In the genomic region with DNA sequence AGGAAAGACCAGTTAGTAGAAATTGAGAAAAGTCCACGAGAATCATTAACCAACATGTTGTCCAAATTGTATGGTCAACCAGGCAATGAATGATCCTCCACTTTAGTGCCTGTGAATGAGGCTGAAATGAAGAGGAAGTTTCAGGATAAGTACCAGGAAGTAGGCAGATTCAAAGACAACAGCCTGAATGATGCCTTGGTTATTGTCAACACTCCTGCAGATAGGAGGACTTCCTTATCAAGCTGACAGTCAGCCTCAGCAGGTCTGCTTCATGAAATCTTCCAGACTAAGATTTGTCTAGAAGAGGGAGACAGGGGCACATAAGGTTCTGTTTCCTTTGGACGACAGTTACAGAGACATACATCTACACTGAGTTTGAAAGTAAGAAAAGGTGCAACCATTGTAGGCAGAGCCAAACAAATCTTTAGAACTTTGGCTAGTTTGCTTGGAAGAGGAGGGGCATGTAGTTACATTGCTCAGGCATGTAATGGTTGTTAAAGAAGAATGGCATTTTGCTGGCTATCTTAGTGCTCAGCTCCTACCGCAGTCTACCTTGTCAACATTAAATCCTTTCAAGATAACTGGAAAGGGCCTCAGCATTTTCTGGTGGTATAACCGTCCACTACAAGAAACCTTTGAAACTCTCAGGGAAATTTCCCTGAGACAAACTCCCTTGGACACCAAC, we compare ENCODE assay signal across 1 cellular context.
TF ChIP-seq lines count a peak whose summit lies in the region.

No MANE protein-coding gene starts in this region.

TF ChIP-seq in WTC11, 78 proteins besides CTCF, POLR2A, EP300 and RAD21 (continued from another document):
- TF ChIP-seq, protein P1, sequence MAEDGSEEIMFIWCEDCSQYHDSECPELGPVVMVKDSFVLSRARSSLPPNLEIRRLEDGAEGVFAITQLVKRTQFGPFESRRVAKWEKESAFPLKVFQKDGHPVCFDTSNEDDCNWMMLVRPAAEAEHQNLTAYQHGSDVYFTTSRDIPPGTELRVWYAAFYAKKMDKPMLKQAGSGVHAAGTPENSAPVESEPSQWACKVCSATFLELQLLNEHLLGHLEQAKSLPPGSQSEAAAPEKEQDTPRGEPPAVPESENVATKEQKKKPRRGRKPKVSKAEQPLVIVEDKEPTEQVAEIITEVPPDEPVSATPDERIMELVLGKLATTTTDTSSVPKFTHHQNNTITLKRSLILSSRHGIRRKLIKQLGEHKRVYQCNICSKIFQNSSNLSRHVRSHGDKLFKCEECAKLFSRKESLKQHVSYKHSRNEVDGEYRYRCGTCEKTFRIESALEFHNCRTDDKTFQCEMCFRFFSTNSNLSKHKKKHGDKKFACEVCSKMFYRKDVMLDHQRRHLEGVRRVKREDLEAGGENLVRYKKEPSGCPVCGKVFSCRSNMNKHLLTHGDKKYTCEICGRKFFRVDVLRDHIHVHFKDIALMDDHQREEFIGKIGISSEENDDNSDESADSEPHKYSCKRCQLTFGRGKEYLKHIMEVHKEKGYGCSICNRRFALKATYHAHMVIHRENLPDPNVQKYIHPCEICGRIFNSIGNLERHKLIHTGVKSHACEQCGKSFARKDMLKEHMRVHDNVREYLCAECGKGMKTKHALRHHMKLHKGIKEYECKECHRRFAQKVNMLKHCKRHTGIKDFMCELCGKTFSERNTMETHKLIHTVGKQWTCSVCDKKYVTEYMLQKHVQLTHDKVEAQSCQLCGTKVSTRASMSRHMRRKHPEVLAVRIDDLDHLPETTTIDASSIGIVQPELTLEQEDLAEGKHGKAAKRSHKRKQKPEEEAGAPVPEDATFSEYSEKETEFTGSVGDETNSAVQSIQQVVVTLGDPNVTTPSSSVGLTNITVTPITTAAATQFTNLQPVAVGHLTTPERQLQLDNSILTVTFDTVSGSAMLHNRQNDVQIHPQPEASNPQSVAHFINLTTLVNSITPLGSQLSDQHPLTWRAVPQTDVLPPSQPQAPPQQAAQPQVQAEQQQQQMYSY (CRISPR knock-in tag; IDR thresholded peaks at IDR 0.05) = no peak
- TF ChIP-seq KAT7 (CRISPR knock-in tag; IDR thresholded peaks at IDR 0.05; ENCODE audit: borderline replicate concordance) (no peak), CBFB (CRISPR knock-in tag; IDR thresholded peaks at IDR 0.05; ENCODE audit: low read depth) (no peak), TP53 (CRISPR knock-in tag; IDR thresholded peaks at IDR 0.05) (no peak), TEAD1 (CRISPR knock-in tag; IDR thresholded peaks at IDR 0.05) (no peak), FOXP1 (CRISPR knock-in tag; IDR thresholded peaks at IDR 0.05; ENCODE audit: borderline replicate concordance) (no peak), NFATC4 (CRISPR knock-in tag; IDR thresholded peaks at IDR 0.05) (no peak), HMGA2 (CRISPR knock-in tag; IDR thresholded peaks at IDR 0.05) (no peak), CREB1 (CRISPR knock-in tag; IDR thresholded peaks at IDR 0.05) (no peak), ELF4 (CRISPR knock-in tag; IDR thresholded peaks at IDR 0.05; ENCODE audit: low read depth) (no peak), GTF2I (CRISPR knock-in tag; conservative IDR thresholded peaks at IDR 0.05) (no peak)
- TF ChIP-seq, protein P2, sequence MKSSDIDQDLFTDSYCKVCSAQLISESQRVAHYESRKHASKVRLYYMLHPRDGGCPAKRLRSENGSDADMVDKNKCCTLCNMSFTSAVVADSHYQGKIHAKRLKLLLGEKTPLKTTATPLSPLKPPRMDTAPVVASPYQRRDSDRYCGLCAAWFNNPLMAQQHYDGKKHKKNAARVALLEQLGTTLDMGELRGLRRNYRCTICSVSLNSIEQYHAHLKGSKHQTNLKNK (CRISPR knock-in tag; IDR thresholded peaks at IDR 0.05) = no peak
- TF ChIP-seq, protein P3, sequence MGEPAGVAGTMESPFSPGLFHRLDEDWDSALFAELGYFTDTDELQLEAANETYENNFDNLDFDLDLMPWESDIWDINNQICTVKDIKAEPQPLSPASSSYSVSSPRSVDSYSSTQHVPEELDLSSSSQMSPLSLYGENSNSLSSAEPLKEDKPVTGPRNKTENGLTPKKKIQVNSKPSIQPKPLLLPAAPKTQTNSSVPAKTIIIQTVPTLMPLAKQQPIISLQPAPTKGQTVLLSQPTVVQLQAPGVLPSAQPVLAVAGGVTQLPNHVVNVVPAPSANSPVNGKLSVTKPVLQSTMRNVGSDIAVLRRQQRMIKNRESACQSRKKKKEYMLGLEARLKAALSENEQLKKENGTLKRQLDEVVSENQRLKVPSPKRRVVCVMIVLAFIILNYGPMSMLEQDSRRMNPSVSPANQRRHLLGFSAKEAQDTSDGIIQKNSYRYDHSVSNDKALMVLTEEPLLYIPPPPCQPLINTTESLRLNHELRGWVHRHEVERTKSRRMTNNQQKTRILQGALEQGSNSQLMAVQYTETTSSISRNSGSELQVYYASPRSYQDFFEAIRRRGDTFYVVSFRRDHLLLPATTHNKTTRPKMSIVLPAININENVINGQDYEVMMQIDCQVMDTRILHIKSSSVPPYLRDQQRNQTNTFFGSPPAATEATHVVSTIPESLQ (CRISPR knock-in tag; IDR thresholded peaks at IDR 0.05) = no peak
- TF ChIP-seq, protein P4, sequence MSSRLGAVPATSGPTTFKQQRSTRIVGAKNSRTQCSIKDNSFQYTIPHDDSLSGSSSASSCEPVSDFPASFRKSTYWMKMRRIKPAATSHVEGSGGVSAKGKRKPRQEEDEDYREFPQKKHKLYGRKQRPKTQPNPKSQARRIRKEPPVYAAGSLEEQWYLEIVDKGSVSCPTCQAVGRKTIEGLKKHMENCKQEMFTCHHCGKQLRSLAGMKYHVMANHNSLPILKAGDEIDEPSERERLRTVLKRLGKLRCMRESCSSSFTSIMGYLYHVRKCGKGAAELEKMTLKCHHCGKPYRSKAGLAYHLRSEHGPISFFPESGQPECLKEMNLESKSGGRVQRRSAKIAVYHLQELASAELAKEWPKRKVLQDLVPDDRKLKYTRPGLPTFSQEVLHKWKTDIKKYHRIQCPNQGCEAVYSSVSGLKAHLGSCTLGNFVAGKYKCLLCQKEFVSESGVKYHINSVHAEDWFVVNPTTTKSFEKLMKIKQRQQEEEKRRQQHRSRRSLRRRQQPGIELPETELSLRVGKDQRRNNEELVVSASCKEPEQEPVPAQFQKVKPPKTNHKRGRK (CRISPR knock-in tag; IDR thresholded peaks at IDR 0.05; ENCODE audit: borderline replicate concordance) = no peak
